In genomic region chr3:67305160-67305559, GRCh38 we compare ENCODE assay signal across 24 cellular contexts.
DNase-seq lines count a peak whose midpoint lies in the region; ATAC-seq and TF ChIP-seq lines count a peak whose summit lies in the region.
"Had no signal": no experiment of that assay in that cellular context is flagged by ENCODE, and none has a peak within 500 bp of the region (broad histone marks: within the 10 kb centered on the region; RNA-seq: fewer than 3 reads in every experiment).

No MANE protein-coding gene starts in this region.

- H3K9ac ChIP-seq in endodermal cell (ENCODE audit: extremely low read depth, low read length, poor library complexity, severe bottlenecking) = no peak overlapping the region
- no peak overlapping the region for H3K9ac ChIP-seq in neuronal stem cell (ENCODE audit: low read depth, low read length, poor library complexity)
- H3K9ac ChIP-seq: BLaER1 treated with 17β-estradiol and CSF1 and Interleukin-3, amounts not matched to agents 10 nM and 100 nM; GM23248 had no signal

- H3K36me3 Mint-ChIP-seq in activated T-cell treated with anti-CD3 and anti-CD28 coated beads, Interleukin-2, amount 50 U/mL, for 24 hours (ENCODE audit: low read depth) = no peaks in the 10 kb centered on the region
- H3K36me3 Mint-ChIP-seq in activated T-cell treated with anti-CD3 and anti-CD28 coated beads, Interleukin-2, amount 50 U/mL, for 4 hours (ENCODE audit: insufficient read depth) = no peaks in the 10 kb centered on the region
- H3K36me3 Mint-ChIP-seq in GM23338 (ENCODE audit: low read depth) (no peaks in the 10 kb centered on the region), endodermal cell (ENCODE audit: low read depth) (no peaks in the 10 kb centered on the region)
- H3K36me3 Mint-ChIP-seq: CD14-positive monocyte; CD8-positive, alpha-beta memory T cell had no signal

- 86% methylated on average over 1 to 2 of the region's 2 CpGs for WGBS in endodermal cell (ENCODE audit: insufficient coverage in 1 of 2, insufficient read length in 1 of 2), 2 experiments
- WGBS in neuronal stem cell (ENCODE audit: extremely low coverage in 2 of 2, insufficient read length in 2 of 2, insufficient replicate concordance in 1 of 2), 2 donors = no CpG with 5 or more reads among the region's 2 CpGs

- H3K18ac ChIP-seq in neuronal stem cell (ENCODE audit: low read length) = no peak overlapping the region

- peaks cover 5% of the 10 kb centered on the region for H3K27me3 Mint-ChIP-seq in activated T-cell treated with anti-CD3 and anti-CD28 coated beads, Interleukin-2, amount 50 U/mL, for 24 hours
- no peaks in the 10 kb centered on the region for H3K27me3 Mint-ChIP-seq in activated T-cell treated with anti-CD3 and anti-CD28 coated beads, Interleukin-2, amount 50 U/mL, for 4 hours (ENCODE audit: low read depth)
- H3K27me3 Mint-ChIP-seq in GM23338 (ENCODE audit: insufficient read depth, low read depth, poor library complexity) (peaks cover 2% of the 10 kb centered on the region), endodermal cell (ENCODE audit: insufficient read depth) (no peaks in the 10 kb centered on the region)
- H3K27me3 Mint-ChIP-seq: CD4-positive, alpha-beta T cell had no signal

- H3K79me2 ChIP-seq in GM23338 (replicated peaks; ENCODE audit: insufficient read depth) = no peaks in the 10 kb centered on the region

- H4K8ac ChIP-seq in neuronal stem cell (ENCODE audit: low read depth, low read length) = no peak overlapping the region

- H3K4ac ChIP-seq in neuronal stem cell (ENCODE audit: low read length) = no peak overlapping the region

- H3K27ac ChIP-seq in GM23338 (ENCODE audit: low read depth) (no peak overlapping the region), endodermal cell (ENCODE audit: low read depth, low read length) (peak overlapping the region; percentile 60), neuronal stem cell (replicated peaks; ENCODE audit: low read length) (no peak overlapping the region)
- H3K27ac ChIP-seq: A549; BLaER1 treated with 17β-estradiol and CSF1 and Interleukin-3, amounts not matched to agents 10 nM and 100 nM; GM23248 had no signal

- H3K9me3 Mint-ChIP-seq in activated T-cell treated with anti-CD3 and anti-CD28 coated beads, Interleukin-2, amount 50 U/mL, for 24 hours = no peaks in the 10 kb centered on the region
- H3K9me3 Mint-ChIP-seq in activated T-cell treated with anti-CD3 and anti-CD28 coated beads, Interleukin-2, amount 50 U/mL, for 4 hours = no peaks in the 10 kb centered on the region
- H3K9me3 Mint-ChIP-seq in GM23338 (no peaks in the 10 kb centered on the region; the same call in 2 of the 3 replicates), endodermal cell (no peaks in the 10 kb centered on the region)
- H3K9me3 Mint-ChIP-seq: CD4-positive, alpha-beta T cell; HFFc6 had no signal

- H3K4me3 Mint-ChIP-seq in activated T-cell treated with anti-CD3 and anti-CD28 coated beads, Interleukin-2, amount 50 U/mL, for 24 hours = no peak overlapping the region
- no peak overlapping the region for H3K4me3 Mint-ChIP-seq in activated T-cell treated with anti-CD3 and anti-CD28 coated beads, Interleukin-2, amount 50 U/mL, for 4 hours
- no peak overlapping the region for H3K4me3 Mint-ChIP-seq in GM23338
- no peak overlapping the region for H3K4me3 Mint-ChIP-seq in endodermal cell
- H3K4me3 Mint-ChIP-seq: CD14-positive monocyte; CD4-positive, alpha-beta T cell; CD8-positive, alpha-beta memory T cell; HFFc6 had no signal

- ATAC-seq in activated T-cell treated with anti-CD3 and anti-CD28 coated beads, Interleukin-2, amount 50 U/mL, for 4 hours = no peak
- no peak for ATAC-seq in GM23338
- no peak for ATAC-seq in omental fat pad (ENCODE audit: low FRiP score)
- ATAC-seq: A549, GM12878 had no signal

- no peak overlapping the region for H4K91ac ChIP-seq in neuronal stem cell (ENCODE audit: low read depth, low read length, poor library complexity)

- H3K4me1 ChIP-seq in GM23338 (ENCODE audit: insufficient read depth) = peaks cover 13% of the 10 kb centered on the region; the same call in 1 of the 2 replicates
- peaks cover 7% of the 10 kb centered on the region for H3K4me1 ChIP-seq in endodermal cell (ENCODE audit: control insufficient read depth, insufficient read depth, low read length)
- peaks cover 1 to 21% of the 10 kb centered on the region in 2 donors for H3K4me1 ChIP-seq in neuronal stem cell (ENCODE audit: control insufficient read depth in 2 of 2, insufficient read depth in 1 of 2, low read depth in 1 of 2, low read length in 2 of 2)
- H3K4me1 ChIP-seq: A549; BE2C; BLaER1 treated with 17β-estradiol and CSF1 and Interleukin-3, amounts not matched to agents 10 nM and 100 nM had no signal

- H3K4me1 Mint-ChIP-seq in activated T-cell treated with anti-CD3 and anti-CD28 coated beads, Interleukin-2, amount 50 U/mL, for 24 hours (ENCODE audit: low read depth) = peaks cover 20% of the 10 kb centered on the region
- H3K4me1 Mint-ChIP-seq in activated T-cell treated with anti-CD3 and anti-CD28 coated beads, Interleukin-2, amount 50 U/mL, for 4 hours (ENCODE audit: low read depth) = no peaks in the 10 kb centered on the region
- H3K4me1 Mint-ChIP-seq in GM23338 (peaks cover 18% of the 10 kb centered on the region), endodermal cell (peaks cover 11% of the 10 kb centered on the region)
- H3K4me1 Mint-ChIP-seq: CD14-positive monocyte; CD8-positive, alpha-beta memory T cell had no signal

- no peak overlapping the region for H3K4me2 ChIP-seq in GM23338
- H3K4me2 ChIP-seq in neuronal stem cell (ENCODE audit: insufficient read depth, low read length, poor library complexity, severe bottlenecking) = no peak overlapping the region
- H3K4me2 ChIP-seq: A549; BLaER1 treated with 17β-estradiol and CSF1 and Interleukin-3, amounts not matched to agents 10 nM and 100 nM had no signal

- no peak for TF ChIP-seq CTCF in GM23338 (conservative IDR thresholded peaks at IDR 0.05; ENCODE audit: low read depth in 2 of 2)
- TF ChIP-seq CTCF in endodermal cell (conservative IDR thresholded peaks at IDR 0.05) = no peak
- no peak for TF ChIP-seq CTCF in omental fat pad (IDR thresholded peaks at IDR 0.05)

- H2BK120ac ChIP-seq in neuronal stem cell (ENCODE audit: low read depth, low read length) = no peak overlapping the region

- H3K14ac ChIP-seq in neuronal stem cell (ENCODE audit: low read length) = no peak overlapping the region

- H3K79me1 ChIP-seq in neuronal stem cell (ENCODE audit: low read depth, low read length) = no peaks in the 10 kb centered on the region

- H2AFZ ChIP-seq in GM23338 (0 out of 2 replicates have a peak overlapping the region, but pooled peaks have one; percentile 23), neuronal stem cell (ENCODE audit: low read length) (peak overlapping the region; percentile 14)
- H2AFZ ChIP-seq: GM23248 had no signal

- H3K36me3 ChIP-seq in GM23338 (ENCODE audit: insufficient read depth) (no peaks in the 10 kb centered on the region), endodermal cell (ENCODE audit: control insufficient read depth, insufficient read depth, low read length) (no peaks in the 10 kb centered on the region), neuronal stem cell (replicated peaks in 1 of 2; ENCODE audit: control insufficient read depth in 2 of 2, insufficient read depth in 2 of 2, low read length in 2 of 2) (no peaks in the 10 kb centered on the region)
- H3K36me3 ChIP-seq: BE2C; BLaER1 treated with 17β-estradiol and CSF1 and Interleukin-3, amounts not matched to agents 10 nM and 100 nM; HAP-1 had no signal

- H3K4me3 ChIP-seq in GM23338 = no peak overlapping the region
- H3K4me3 ChIP-seq in endodermal cell (ENCODE audit: low read length) = no peak overlapping the region
- H3K4me3 ChIP-seq in neuronal stem cell (ENCODE audit: low read length in 2 of 2) = no peak overlapping the region
- H3K4me3 ChIP-seq: A549; BLaER1 treated with 17β-estradiol and CSF1 and Interleukin-3, amounts not matched to agents 10 nM and 100 nM; GM12878; GM23248; HAP-1 had no signal

- no peak overlapping the region for H3K23ac ChIP-seq in neuronal stem cell (ENCODE audit: low read depth, low read length, poor library complexity)

- H3F3A ChIP-seq in GM23338 (replicated peaks; ENCODE audit: low read depth) = no peaks in the 10 kb centered on the region

- H3K27me3 ChIP-seq in GM23338 (ENCODE audit: insufficient read depth) (no peaks in the 10 kb centered on the region), endodermal cell (ENCODE audit: control insufficient read depth, insufficient read depth, low read length, poor library complexity, severe bottlenecking) (no peaks in the 10 kb centered on the region), neuronal stem cell (ENCODE audit: control insufficient read depth in 3 of 3, insufficient read depth in 3 of 3, low read depth in 1 of 3, low read length in 3 of 3) (no peaks in the 10 kb centered on the region)
- H3K27me3 ChIP-seq: BE2C; BLaER1 treated with 17β-estradiol and CSF1 and Interleukin-3, amounts not matched to agents 10 nM and 100 nM had no signal

- H3K9me3 ChIP-seq in endodermal cell (ENCODE audit: control insufficient read depth, low read length) (no peaks in the 10 kb centered on the region), neuronal stem cell (replicated peaks in 1 of 2; ENCODE audit: control insufficient read depth in 2 of 2, insufficient read depth in 1 of 2, low read depth in 1 of 2, low read length in 2 of 2) (peaks cover 0 to 4% of the 10 kb centered on the region in 2 donors)
- H3K9me3 ChIP-seq: A549; BE2C; BLaER1 treated with 17β-estradiol and CSF1 and Interleukin-3, amounts not matched to agents 10 nM and 100 nM; HAP-1 had no signal

- H4K20me1 ChIP-seq in GM23338 (replicated peaks; ENCODE audit: insufficient read depth) = no peaks in the 10 kb centered on the region
- H4K20me1 ChIP-seq: BLaER1 treated with 17β-estradiol and CSF1 and Interleukin-3, amounts not matched to agents 10 nM and 100 nM had no signal

- no peak overlapping the region for H2BK5ac ChIP-seq in neuronal stem cell (ENCODE audit: low read length)

- no peak overlapping the region for H2BK15ac ChIP-seq in neuronal stem cell (ENCODE audit: low read length)

- DNase-seq in activated T-cell treated with anti-CD3 and anti-CD28 coated beads, Interleukin-2, amount 50 U/mL, for 24 hours = no peak
- DNase-seq in activated T-cell treated with anti-CD3 and anti-CD28 coated beads, Interleukin-2, amount 50 U/mL, for 4 hours = no peak
- DNase-seq in GM23338 (ENCODE audit: low spot score) = no peak
- DNase-seq in endodermal cell = no peak
- no peak for DNase-seq in neuronal stem cell (ENCODE audit: low spot score)
- no peak for DNase-seq in omental fat pad (ENCODE audit: low spot score)
- DNase-seq in pons (ENCODE audit: low spot score) = no peak
- DNase-seq: 8988T; ACHN; AML-193; BE2C; CD4-positive, alpha-beta T cell; CD8-positive, alpha-beta memory T cell; DMS 273 treated with DMSO at 0.1 percent for 48 hours; DMS79; EL; GDM1; GM23248; HFFc6 had no signal

- H3K27ac Mint-ChIP-seq in activated T-cell treated with anti-CD3 and anti-CD28 coated beads, Interleukin-2, amount 50 U/mL, for 24 hours = peak overlapping the region; percentile 0
- H3K27ac Mint-ChIP-seq in GM23338 (no peak overlapping the region; the same call in 1 of the 2 replicates), endodermal cell (no peak overlapping the region)
- H3K27ac Mint-ChIP-seq: CD14-positive monocyte; CD4-positive, alpha-beta T cell; CD8-positive, alpha-beta memory T cell; HFFc6 had no signal

- H2BK12ac ChIP-seq in neuronal stem cell (ENCODE audit: low read length) = no peak overlapping the region

- H3K9me2 ChIP-seq in GM23338 (ENCODE audit: insufficient read depth) = no peaks in the 10 kb centered on the region

- no peak overlapping the region for H2AK5ac ChIP-seq in neuronal stem cell (ENCODE audit: low read depth, low read length)
